In the genomic region with DNA sequence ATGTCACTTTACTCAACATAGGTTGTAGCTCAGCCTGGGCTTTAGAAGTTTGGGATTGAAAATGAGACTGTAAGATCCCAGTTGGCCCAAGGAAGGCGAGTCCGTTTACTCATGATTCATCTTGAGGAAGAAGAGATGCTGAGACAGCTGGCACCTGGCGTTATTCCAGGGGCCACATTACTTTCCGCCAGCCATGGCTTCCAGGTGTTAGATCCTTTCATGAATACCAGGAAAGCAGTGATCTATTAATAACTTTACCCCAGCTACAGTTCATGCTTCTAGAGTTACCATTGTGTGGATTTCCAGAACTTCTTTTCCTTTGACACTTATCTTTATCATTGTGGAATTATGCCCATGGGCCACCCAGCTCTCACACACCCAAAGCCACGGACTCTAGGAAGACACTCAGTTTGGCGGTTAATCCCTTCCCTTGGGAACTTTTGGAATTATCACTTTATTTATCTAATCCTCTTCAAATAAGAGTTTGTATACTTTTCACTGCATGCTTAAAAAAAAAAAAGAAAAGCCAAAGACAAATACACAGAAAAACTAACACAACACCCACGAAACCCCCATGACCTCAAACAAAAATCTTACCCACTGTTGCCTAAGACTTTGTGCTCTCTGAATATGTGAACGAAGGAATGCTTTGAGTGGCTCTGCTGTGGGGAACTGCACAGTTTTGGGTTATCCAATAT, we compare ENCODE assay signal across 13 cellular contexts. TPM values are rescaled to one million over a fixed set of nuclear protein-coding genes. Genes with fewer than 3 reads are reported as not detected.
DNase-seq lines count a peak whose midpoint lies in the region; ATAC-seq and TF ChIP-seq lines count a peak whose summit lies in the region.
"Had no signal": no experiment of that assay in that cellular context is flagged by ENCODE, and none has a peak within 500 bp of the region (broad histone marks: within the 10 kb centered on the region; RNA-seq: fewer than 3 reads in every experiment).

No MANE protein-coding gene starts in this region.

- TF ChIP-seq CTCF in HEK293 (tag by site-specific recombination; IDR thresholded peaks at IDR 0.05): no peak
- TF ChIP-seq CTCF in left ventricle myocardium inferior (IDR thresholded peaks at IDR 0.05; ENCODE audit: borderline replicate concordance): no peak

- ATAC-seq in HG03354 (IDR thresholded peaks at IDR 0.05; ENCODE audit: poor library complexity, severe bottlenecking, unreplicated experiment): no peak
- no peak for ATAC-seq in stimulated activated naive CD8-positive, alpha-beta T cell treated with anti-CD3 and anti-CD28 coated beads, Interleukin-15, amount 100 ng/mL, for 72 hours
- ATAC-seq in HG03521 (IDR thresholded peaks at IDR 0.05; ENCODE audit: unreplicated experiment): no peak
- ATAC-seq: lower lobe of right lung had no signal

- H3K27ac Mint-ChIP-seq in stimulated activated naive CD8-positive, alpha-beta T cell treated with anti-CD3 and anti-CD28 coated beads, Interleukin-15, amount 100 ng/mL, for 72 hours: no peak overlapping the region

- POLR2A ChIA-PET in HEK293 (lab: Yijun Ruan, JAX): interaction anchor here (0.7 kb wide), 1 partner anchor 1768 kb away, joined by 5 read pairs; no protein-coding TSS in a partner anchor

- no peaks in the 10 kb centered on the region for H3K4me1 Mint-ChIP-seq in stimulated activated naive CD8-positive, alpha-beta T cell treated with anti-CD3 and anti-CD28 coated beads, Interleukin-15, amount 100 ng/mL, for 72 hours

- H3K9me3 Mint-ChIP-seq in stimulated activated naive CD8-positive, alpha-beta T cell treated with anti-CD3 and anti-CD28 coated beads, Interleukin-15, amount 100 ng/mL, for 72 hours: no peaks in the 10 kb centered on the region

- H3K4me3 ChIP-seq in HEK293 (ENCODE audit: low read depth, low read length): no peak overlapping the region
- no peak overlapping the region for H3K4me3 ChIP-seq in SJSA1
- no peak overlapping the region for H3K4me3 ChIP-seq in left ventricle myocardium inferior
- H3K4me3 ChIP-seq: lower lobe of right lung, sigmoid colon had no signal

- H3K27me3 ChIP-seq in SJSA1 (replicated peaks): no peaks in the 10 kb centered on the region
- no peaks in the 10 kb centered on the region for H3K27me3 ChIP-seq in left ventricle myocardium inferior (ENCODE audit: low read depth)
- H3K27me3 ChIP-seq: sigmoid colon had no signal

- DNase-seq in SJSA1 (ENCODE audit: low read depth in 1 of 2, low spot score in 2 of 2) (peak; percentile 54 to 85), glomerular visceral epithelial cell (ENCODE audit: extremely low spot score) (peak; percentile 99), renal cortical epithelial cell (ENCODE audit: low read depth) (peak; percentile 96), left ventricle myocardium inferior (no peak)
- no peak for DNase-seq in stimulated activated naive CD8-positive, alpha-beta T cell treated with anti-CD3 and anti-CD28 coated beads, Interleukin-15, amount 100 ng/mL, for 72 hours
- DNase-seq: activated CD8-positive, alpha-beta memory T cell treated with anti-CD3 and anti-CD28 coated beads, Interleukin-2, amount 50 U/mL, for 4 hours; amniotic stem cell; lower lobe of right lung; OCI-M1; sigmoid colon had no signal

- H3K27ac ChIP-seq in HEK293 (ENCODE audit: extremely low read depth, low read depth, low read length) (no peak overlapping the region; the same call in 1 of the 2 replicates), SJSA1 (peak overlapping the region; percentile 45), left ventricle myocardium inferior (replicated peaks) (no peak overlapping the region)
- H3K27ac ChIP-seq: lower lobe of right lung had no signal

- CTCF ChIA-PET in HEK293 (lab: Yijun Ruan, JAX): interaction anchor here (0.6 to 1.9 kb wide), 4 partner anchors 10 to 1582 kb away, joined by 3 to 7 read pairs (median 4); no protein-coding TSS in a partner anchor

- H3K4me3 Mint-ChIP-seq in stimulated activated naive CD8-positive, alpha-beta T cell treated with anti-CD3 and anti-CD28 coated beads, Interleukin-15, amount 100 ng/mL, for 72 hours: no peak overlapping the region

- intact Hi-C loops in left ventricle myocardium inferior (cut with micrococcal nuclease): no loop called here

- peaks cover 7% of the 10 kb centered on the region for H3K27me3 Mint-ChIP-seq in stimulated activated naive CD8-positive, alpha-beta T cell treated with anti-CD3 and anti-CD28 coated beads, Interleukin-15, amount 100 ng/mL, for 72 hours

- H3K4me1 ChIP-seq in HEK293 (ENCODE audit: control insufficient read depth, insufficient read depth, low read length): peaks cover 55% of the 10 kb centered on the region
- H3K4me1 ChIP-seq in SJSA1 (replicated peaks): peaks cover 50% of the 10 kb centered on the region
- peaks cover 51% of the 10 kb centered on the region for H3K4me1 ChIP-seq in left ventricle myocardium inferior

- H3K9me3 ChIP-seq in HEK293 (ENCODE audit: control insufficient read depth, insufficient read depth, low read depth, low read length) (no peaks in the 10 kb centered on the region), SJSA1 (replicated peaks) (no peaks in the 10 kb centered on the region), left ventricle myocardium inferior (replicated peaks) (no peaks in the 10 kb centered on the region)
- H3K9me3 ChIP-seq: lower lobe of right lung, sigmoid colon had no signal

- H3K36me3 ChIP-seq in HEK293 (ENCODE audit: control insufficient read depth in 2 of 2, insufficient read depth in 1 of 2, low read length in 2 of 2): no peaks in the 10 kb centered on the region; a peak in 1 of 3 replicates
- H3K36me3 ChIP-seq in SJSA1: no peaks in the 10 kb centered on the region; the same call in 1 of the 2 replicates
- no peaks in the 10 kb centered on the region for H3K36me3 ChIP-seq in left ventricle myocardium inferior
- H3K36me3 ChIP-seq: sigmoid colon had no signal

TF ChIP-seq in HEK293, 187 proteins besides CTCF, POLR2A, EP300 and RAD21 (continues in another document):
- peak; percentile 62; the same call in 1 of the 2 replicates for TF ChIP-seq ZNF561 (tag by site-specific recombination; IDR thresholded peaks at IDR 0.05; ENCODE audit: borderline replicate concordance)
- no peak for TF ChIP-seq SP3 (tag by site-specific recombination; IDR thresholded peaks at IDR 0.05)
- TF ChIP-seq ZNF311 (tag by site-specific recombination; IDR thresholded peaks at IDR 0.05; ENCODE audit: borderline replicate concordance): no peak
- peak; percentile 59; the same call in 1 of the 2 replicates for TF ChIP-seq ZXDB (tag by site-specific recombination; IDR thresholded peaks at IDR 0.05)
- peak; percentile 68 for TF ChIP-seq ZNF513 (tag by site-specific recombination; IDR thresholded peaks at IDR 0.05)
- no peak for TF ChIP-seq ZNF518A (tag by site-specific recombination; conservative IDR thresholded peaks at IDR 0.05; ENCODE audit: low read depth)

RNA-seq across cellular contexts. Expression of gene RAI14, which starts 26.9 kb away (rescaled TPM):
- total RNA-seq in SJSA1 (2014; rRNA removed; shearing (Covaris generic)): 21.5 and 30.6 TPM in 2 replicates
- total RNA-seq in renal cortical epithelial cell (174 and 209 TPM in 2 replicates), left ventricle myocardium inferior (6.7 TPM)

Comparison
In these comparisons a context has a peak if more than half of its experiments do, and no peak if none do; other contexts are left out.
1. DNase-seq: peak in SJSA1 (2 of 2), glomerular visceral epithelial cell (single experiment) and renal cortical epithelial cell (single experiment); none in stimulated activated naive CD8-positive, alpha-beta T cell treated with anti-CD3 and anti-CD28 coated beads, Interleukin-15, amount 100 ng/mL, for 72 hours (0 of 2) and left ventricle myocardium inferior (single experiment).